In the genomic region with DNA sequence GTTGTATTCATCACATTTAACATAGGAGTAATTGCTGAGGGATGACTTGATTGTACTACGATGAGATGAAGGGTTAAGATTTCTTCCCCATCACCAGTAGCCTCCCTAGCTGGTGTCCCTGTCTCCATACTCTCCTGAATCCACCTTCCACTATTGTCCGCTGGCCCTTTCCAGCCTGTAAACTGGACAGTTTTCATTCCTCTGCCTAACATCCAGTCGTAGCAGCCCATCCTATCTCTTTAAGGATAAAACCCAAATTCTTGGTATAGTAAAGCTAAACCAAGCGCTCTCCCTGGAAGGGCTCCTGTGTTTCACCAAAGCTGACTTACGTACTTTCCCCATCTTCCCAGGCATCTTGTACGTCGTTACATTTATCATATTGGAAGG, we compare ENCODE assay signal across 8 cellular contexts. TPM values are rescaled to one million over a fixed set of nuclear protein-coding genes. Genes with fewer than 3 reads are reported as not detected.
DNase-seq lines count a peak whose midpoint lies in the region; ATAC-seq and TF ChIP-seq lines count a peak whose summit lies in the region.

No MANE protein-coding gene starts in this region.

- no peaks in the 10 kb centered on the region for H3K27me3 ChIP-seq in CD8-positive, alpha-beta T cell (ENCODE audit: insufficient read depth, low read length)
- H3K27me3 ChIP-seq in H7 (ENCODE audit: control insufficient read depth, insufficient read depth, low read length) (no peaks in the 10 kb centered on the region), RWPE2 (ENCODE audit: insufficient read depth, poor library complexity, severe bottlenecking) (no peaks in the 10 kb centered on the region), mucosa of rectum (ENCODE audit: control insufficient read depth in 2 of 2, insufficient read depth in 2 of 2, low read length in 2 of 2) (no peaks in the 10 kb centered on the region)
- H3K27me3 ChIP-seq in effector memory CD4-positive, alpha-beta T cell (replicated peaks; ENCODE audit: control insufficient read depth, insufficient read depth, low read length, poor library complexity, severe bottlenecking) = no peaks in the 10 kb centered on the region

- H3K27ac ChIP-seq in CD8-positive, alpha-beta T cell (ENCODE audit: low read depth, low read length) = peak overlapping the region; percentile 88
- H3K27ac ChIP-seq in RWPE2 (ENCODE audit: poor library complexity, severe bottlenecking) (peak overlapping the region; percentile 94), mucosa of rectum (ENCODE audit: low read depth in 2 of 2, low read length in 2 of 2) (peak overlapping the region; percentile 100)
- H3K27ac ChIP-seq in effector memory CD4-positive, alpha-beta T cell (ENCODE audit: insufficient read depth, low read length, poor library complexity, severe bottlenecking) = peak overlapping the region; percentile 99

- intact Hi-C loops in CD8-positive, alpha-beta T cell (cut with DNase I, micrococcal nuclease) = loop anchor here (2.0 to 10.0 kb wide), 6 partner anchors 15 to 1729 kb away; a partner anchor contains a TSS

- no peaks in the 10 kb centered on the region for H3K9me3 Mint-ChIP-seq in CD8-positive, alpha-beta T cell

- DNase-seq in CD8-positive, alpha-beta T cell = no peak
- DNase-seq in H7 = peak; percentile 40
- no peak for DNase-seq in RWPE2 (ENCODE audit: low spot score)
- DNase-seq in effector memory CD4-positive, alpha-beta T cell = no peak
- no peak for DNase-seq in activated CD4-positive, alpha-beta T cell treated with anti-CD3 and anti-CD28 coated beads for 4 hours
- no peak for DNase-seq in stimulated activated naive CD4-positive, alpha-beta T cell treated with Interleukin-2 at 50 U/mL for 16 hours (lab: John Stamatoyannopoulos, UW)

- ATAC-seq in CD8-positive, alpha-beta T cell = no peak
- ATAC-seq in RWPE2 (ENCODE audit: low read depth) (peak; percentile 16; the same call in 1 of the 3 replicates), GM21576 (IDR thresholded peaks at IDR 0.05; ENCODE audit: unreplicated experiment) (no peak)

- no peaks in the 10 kb centered on the region for H3K36me3 ChIP-seq in CD8-positive, alpha-beta T cell (ENCODE audit: insufficient read depth, low read length)
- H3K36me3 ChIP-seq in H7 (replicated peaks; ENCODE audit: control insufficient read depth, insufficient read depth, low read length) (no peaks in the 10 kb centered on the region), RWPE2 (ENCODE audit: low read depth) (peaks cover 28% of the 10 kb centered on the region), mucosa of rectum (ENCODE audit: control insufficient read depth in 2 of 2, insufficient read depth in 2 of 2, low read length in 2 of 2) (peaks cover 2 to 7% of the 10 kb centered on the region in 2 donors)
- H3K36me3 ChIP-seq in effector memory CD4-positive, alpha-beta T cell (ENCODE audit: control insufficient read depth, insufficient read depth, low read length) = peaks cover 6% of the 10 kb centered on the region

- peak overlapping the region; percentile 87 to 95 for H3K9ac ChIP-seq in mucosa of rectum (ENCODE audit: low read depth in 1 of 2, low read length in 2 of 2)

- TF ChIP-seq CTCF in CD8-positive, alpha-beta T cell (IDR thresholded peaks at IDR 0.05) = no peak
- TF ChIP-seq CTCF in RWPE2 (IDR thresholded peaks at IDR 0.05; ENCODE audit: poor library complexity, severe bottlenecking) = no peak

- peaks cover 45% of the 10 kb centered on the region for H3K36me3 Mint-ChIP-seq in CD8-positive, alpha-beta T cell

- H3K4me1 ChIP-seq in CD8-positive, alpha-beta T cell (ENCODE audit: insufficient read depth, low read length) = peaks cover 34% of the 10 kb centered on the region
- peaks cover 9% of the 10 kb centered on the region for H3K4me1 ChIP-seq in RWPE2 (ENCODE audit: insufficient read depth, poor library complexity, severe bottlenecking)
- H3K4me1 ChIP-seq in effector memory CD4-positive, alpha-beta T cell (ENCODE audit: control insufficient read depth, insufficient read depth, low read length, poor library complexity, severe bottlenecking) = peaks cover 10% of the 10 kb centered on the region
- H3K4me1 ChIP-seq in mucosa of rectum (ENCODE audit: control insufficient read depth in 2 of 2, insufficient read depth in 2 of 2, low read length in 2 of 2) = peaks cover 6 to 15% of the 10 kb centered on the region in 2 donors

- POLR2A ChIA-PET in CD8-positive, alpha-beta T cell (lab: Charles Lee) = interaction anchor here (0.7 to 27.3 kb wide), 9 partner anchors 8 to 134 kb away, joined by 3 to 762 read pairs (median 4); a partner anchor contains a TSS

- H3K4me1 Mint-ChIP-seq in CD8-positive, alpha-beta T cell (ENCODE audit: low read depth) = peaks cover 54% of the 10 kb centered on the region

- CTCF ChIA-PET in CD8-positive, alpha-beta T cell (lab: Charles Lee) = interaction anchor here (0.8 to 5.3 kb wide), 6 partner anchors 10 to 210 kb away, joined by 3 to 50 read pairs (median 5); a partner anchor contains a TSS

- peak overlapping the region; percentile 94 for H3K4me3 Mint-ChIP-seq in CD8-positive, alpha-beta T cell

- no peaks in the 10 kb centered on the region for H3K9me3 ChIP-seq in CD8-positive, alpha-beta T cell (ENCODE audit: low read length)
- H3K9me3 ChIP-seq in RWPE2 (ENCODE audit: severe bottlenecking) (no peaks in the 10 kb centered on the region), mucosa of rectum (ENCODE audit: control insufficient read depth in 2 of 2, low read length in 2 of 2) (no peaks in the 10 kb centered on the region)
- no peaks in the 10 kb centered on the region for H3K9me3 ChIP-seq in effector memory CD4-positive, alpha-beta T cell (ENCODE audit: control insufficient read depth, low read length)

- peak overlapping the region; percentile 84 for H3K4me3 ChIP-seq in CD8-positive, alpha-beta T cell (ENCODE audit: low read depth, low read length)
- H3K4me3 ChIP-seq in H7 (ENCODE audit: insufficient read depth, low read depth, low read length) (peak overlapping the region; percentile 73), RWPE2 (ENCODE audit: severe bottlenecking) (peak overlapping the region; percentile 70), mucosa of rectum (ENCODE audit: low read length in 2 of 2) (peak overlapping the region; percentile 88 to 94)
- peak overlapping the region; percentile 91 for H3K4me3 ChIP-seq in effector memory CD4-positive, alpha-beta T cell (ENCODE audit: insufficient read depth, low read depth, low read length, poor library complexity, severe bottlenecking)

- H3K27me3 Mint-ChIP-seq in CD8-positive, alpha-beta T cell (ENCODE audit: low read depth) = no peaks in the 10 kb centered on the region

- peak overlapping the region; percentile 99 for H3K27ac Mint-ChIP-seq in CD8-positive, alpha-beta T cell

RNA-seq across cellular contexts. Expression of a gene that starts 0.7 kb away (rescaled TPM):
- 10 to 100 TPM; 17.4 to 17.7 TPM for total RNA-seq in CD8-positive, alpha-beta T cell
- 8.7 and 11.6 TPM in 2 replicates for total RNA-seq in H7 (2014; rRNA removed; shearing (Covaris generic))

RNA-seq across cellular contexts. Expression of a gene that starts 28.2 kb away (rescaled TPM):
- 100 to 1,000 TPM; 411 to 415 TPM for total RNA-seq in CD8-positive, alpha-beta T cell
- total RNA-seq in H7 (2014; rRNA removed; shearing (Covaris generic)) = 249 and 277 TPM in 2 replicates
